ENCODE assay signal across 13 cellular contexts in the genomic region with DNA sequence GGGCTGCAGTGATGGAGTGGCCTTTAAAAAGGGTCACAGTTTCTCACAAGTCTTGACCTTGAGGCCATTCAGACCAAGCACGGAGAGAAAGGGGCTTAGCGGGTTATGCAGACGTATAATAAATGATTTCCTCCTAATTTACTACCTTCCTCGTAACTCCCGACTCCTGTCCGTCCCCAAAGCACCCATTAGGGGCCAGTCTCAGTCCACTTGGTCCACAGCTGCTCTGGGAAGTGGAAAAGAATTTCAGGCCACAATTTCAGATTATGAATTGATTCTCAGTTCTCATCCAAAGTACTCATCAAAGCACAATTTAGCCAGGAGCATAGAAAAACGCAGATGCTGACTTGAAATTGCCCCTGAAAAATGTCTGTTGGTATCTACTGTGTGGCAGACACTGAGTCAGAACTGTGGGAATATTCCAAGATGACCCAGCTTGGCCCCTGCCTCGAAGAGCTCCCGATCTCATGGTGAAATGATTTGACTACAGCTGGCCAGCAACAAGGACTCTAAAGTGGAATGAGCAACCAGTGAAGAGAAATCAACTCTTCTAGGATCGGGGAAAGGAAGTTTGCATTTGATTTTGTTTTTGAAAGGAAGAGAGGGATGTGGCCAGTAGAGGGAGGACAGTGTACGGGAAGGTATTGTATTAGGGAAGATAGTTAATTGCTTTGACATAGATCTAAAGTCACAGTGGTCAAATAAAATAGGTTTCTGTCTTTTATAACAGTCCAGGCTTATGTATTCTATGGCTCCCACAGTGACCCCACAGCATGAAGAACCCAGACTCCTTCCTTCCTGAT. TPM values are rescaled to one million over a fixed set of nuclear protein-coding genes. Genes with fewer than 3 reads are reported as not detected.
DNase-seq lines count a peak whose midpoint lies in the region; ATAC-seq and TF ChIP-seq lines count a peak whose summit lies in the region.
"Had no signal": no experiment of that assay in that cellular context is flagged by ENCODE, and none has a peak within 500 bp of the region (broad histone marks: within the 10 kb centered on the region; RNA-seq: fewer than 3 reads in every experiment).

No MANE protein-coding gene starts in this region.

- H3K4me3 ChIP-seq in AG09309 (ENCODE audit: control insufficient read depth, low read depth, low read length), result no peak overlapping the region
- no peak overlapping the region for H3K4me3 ChIP-seq in HL-60 (replicated peaks; ENCODE audit: insufficient read depth, low read length)
- H3K4me3 ChIP-seq in choroid plexus epithelial cell (ENCODE audit: low read depth, low read length), result no peak overlapping the region
- H3K4me3 ChIP-seq in left ventricle myocardium inferior, result no peak overlapping the region
- H3K4me3 ChIP-seq: PC-9 had no signal

- H3K27me3 ChIP-seq in HL-60 (ENCODE audit: insufficient read depth, poor library complexity, severe bottlenecking) (no peaks in the 10 kb centered on the region), left ventricle myocardium inferior (ENCODE audit: low read depth) (peaks cover 57% of the 10 kb centered on the region)

- no peaks in the 10 kb centered on the region for H3K9me3 ChIP-seq in left ventricle myocardium inferior (replicated peaks)

- DNase-seq in AG09309 (ENCODE audit: low read depth) (no peak), HL-60 (ENCODE audit: low read depth in 1 of 2, low spot score in 1 of 2) (no peak), choroid plexus epithelial cell (ENCODE audit: low read depth) (peak; percentile 21), left ventricle myocardium inferior (no peak), GM19238 (ENCODE audit: insufficient read length, low spot score) (no peak), medulla oblongata (ENCODE audit: extremely low spot score) (no peak)
- DNase-seq in activated CD8-positive, alpha-beta memory T cell treated with anti-CD3 and anti-CD28 coated beads for 24 hours, result no peak
- DNase-seq: activated T-cell treated with anti-CD3 and anti-CD28 coated beads, Interleukin-2, amount 50 U/mL, for 24 hours; NCI-H2081; PC-9 had no signal

- TF ChIP-seq CTCF in AG09309 (IDR thresholded peaks at IDR 0.05; ENCODE audit: control insufficient read depth, insufficient read depth, low read depth, low read length, missing control alignments), result peak; percentile 38
- no peak for TF ChIP-seq CTCF in HL-60 (IDR thresholded peaks at IDR 0.05; ENCODE audit: insufficient read depth, low read length)
- peak; percentile 49 for TF ChIP-seq CTCF in choroid plexus epithelial cell (conservative IDR thresholded peaks at IDR 0.05; ENCODE audit: low read depth, low read length)
- TF ChIP-seq CTCF in left ventricle myocardium inferior (IDR thresholded peaks at IDR 0.05; ENCODE audit: borderline replicate concordance), result peak; percentile 48

- ATAC-seq in esophagus mucosa, result no peak
- ATAC-seq: activated naive CD4-positive, alpha-beta T cell treated with anti-CD3 and anti-CD28 coated beads, Interleukin-2, amount 50 U/mL, for 72 hours; sciatic nerve had no signal

- intact Hi-C loops in left ventricle myocardium inferior (cut with micrococcal nuclease), result loop anchor here (5.0 kb wide), 1 partner anchor 86 kb away; no protein-coding TSS in a partner anchor

- H3K4me1 ChIP-seq in left ventricle myocardium inferior, result peaks cover 7% of the 10 kb centered on the region

- H3K27ac ChIP-seq in HL-60 (replicated peaks) (peak overlapping the region; percentile 23), left ventricle myocardium inferior (replicated peaks) (no peak overlapping the region)
- H3K27ac ChIP-seq: PC-9 had no signal

- no peaks in the 10 kb centered on the region for H3K36me3 ChIP-seq in left ventricle myocardium inferior

RNA-seq across cellular contexts. Expression of gene STK35, which starts 15.2 kb away (rescaled TPM):
- total RNA-seq in left ventricle myocardium inferior (13.9 TPM), esophagus mucosa (19.1 TPM)
